1 cellular context compared by ENCODE assay signal in the genomic region with DNA sequence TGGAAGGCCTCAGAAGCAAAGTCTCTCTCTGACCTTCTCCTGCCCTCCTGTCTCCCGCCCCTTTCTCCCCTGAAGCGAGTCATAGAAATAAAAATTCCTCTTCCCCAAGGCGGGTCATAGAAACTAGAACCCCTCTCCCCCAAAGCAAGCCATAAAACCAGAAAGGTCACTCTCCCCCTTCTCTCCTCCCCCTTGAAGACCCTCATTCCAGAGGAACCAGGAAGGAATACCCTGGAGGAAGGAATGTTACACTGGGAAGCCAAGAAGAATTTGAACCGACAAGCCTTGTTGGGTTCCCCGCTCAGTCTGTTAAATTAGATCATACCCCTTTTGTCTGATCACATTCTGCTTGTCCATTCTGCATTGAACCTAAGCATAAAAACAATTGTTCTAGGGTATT.
TF ChIP-seq lines count a peak whose summit lies in the region.

No MANE protein-coding gene starts in this region.

TF ChIP-seq in SK-N-SH treated with all-trans-retinoic acid at 6 μM for 48 hours, 23 proteins besides CTCF, POLR2A, EP300 and RAD21 (continued from another document):
- TF ChIP-seq, protein P1, sequence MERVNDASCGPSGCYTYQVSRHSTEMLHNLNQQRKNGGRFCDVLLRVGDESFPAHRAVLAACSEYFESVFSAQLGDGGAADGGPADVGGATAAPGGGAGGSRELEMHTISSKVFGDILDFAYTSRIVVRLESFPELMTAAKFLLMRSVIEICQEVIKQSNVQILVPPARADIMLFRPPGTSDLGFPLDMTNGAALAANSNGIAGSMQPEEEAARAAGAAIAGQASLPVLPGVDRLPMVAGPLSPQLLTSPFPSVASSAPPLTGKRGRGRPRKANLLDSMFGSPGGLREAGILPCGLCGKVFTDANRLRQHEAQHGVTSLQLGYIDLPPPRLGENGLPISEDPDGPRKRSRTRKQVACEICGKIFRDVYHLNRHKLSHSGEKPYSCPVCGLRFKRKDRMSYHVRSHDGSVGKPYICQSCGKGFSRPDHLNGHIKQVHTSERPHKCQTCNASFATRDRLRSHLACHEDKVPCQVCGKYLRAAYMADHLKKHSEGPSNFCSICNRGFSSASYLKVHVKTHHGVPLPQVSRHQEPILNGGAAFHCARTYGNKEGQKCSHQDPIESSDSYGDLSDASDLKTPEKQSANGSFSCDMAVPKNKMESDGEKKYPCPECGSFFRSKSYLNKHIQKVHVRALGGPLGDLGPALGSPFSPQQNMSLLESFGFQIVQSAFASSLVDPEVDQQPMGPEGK (CRISPR knock-in tag; IDR thresholded peaks at IDR 0.05; ENCODE audit: borderline replicate concordance): no peak
- TF ChIP-seq ZFP30 (CRISPR knock-in tag; IDR thresholded peaks at IDR 0.05) (no peak), PPARA (CRISPR knock-in tag; IDR thresholded peaks at IDR 0.05; ENCODE audit: borderline replicate concordance) (no peak), ESRRG (CRISPR knock-in tag; IDR thresholded peaks at IDR 0.05) (no peak), ZNF8 (CRISPR knock-in tag; IDR thresholded peaks at IDR 0.05) (no peak), TCF4 (CRISPR knock-in tag; IDR thresholded peaks at IDR 0.05; ENCODE audit: borderline replicate concordance) (no peak), TOX (CRISPR knock-in tag; IDR thresholded peaks at IDR 0.05; ENCODE audit: borderline replicate concordance) (no peak), ZC3H10 (CRISPR knock-in tag; IDR thresholded peaks at IDR 0.05) (no peak), CSRNP3 (CRISPR knock-in tag; IDR thresholded peaks at IDR 0.05) (no peak), ZNF70 (CRISPR knock-in tag; IDR thresholded peaks at IDR 0.05) (no peak)
- TF ChIP-seq, protein P2, sequence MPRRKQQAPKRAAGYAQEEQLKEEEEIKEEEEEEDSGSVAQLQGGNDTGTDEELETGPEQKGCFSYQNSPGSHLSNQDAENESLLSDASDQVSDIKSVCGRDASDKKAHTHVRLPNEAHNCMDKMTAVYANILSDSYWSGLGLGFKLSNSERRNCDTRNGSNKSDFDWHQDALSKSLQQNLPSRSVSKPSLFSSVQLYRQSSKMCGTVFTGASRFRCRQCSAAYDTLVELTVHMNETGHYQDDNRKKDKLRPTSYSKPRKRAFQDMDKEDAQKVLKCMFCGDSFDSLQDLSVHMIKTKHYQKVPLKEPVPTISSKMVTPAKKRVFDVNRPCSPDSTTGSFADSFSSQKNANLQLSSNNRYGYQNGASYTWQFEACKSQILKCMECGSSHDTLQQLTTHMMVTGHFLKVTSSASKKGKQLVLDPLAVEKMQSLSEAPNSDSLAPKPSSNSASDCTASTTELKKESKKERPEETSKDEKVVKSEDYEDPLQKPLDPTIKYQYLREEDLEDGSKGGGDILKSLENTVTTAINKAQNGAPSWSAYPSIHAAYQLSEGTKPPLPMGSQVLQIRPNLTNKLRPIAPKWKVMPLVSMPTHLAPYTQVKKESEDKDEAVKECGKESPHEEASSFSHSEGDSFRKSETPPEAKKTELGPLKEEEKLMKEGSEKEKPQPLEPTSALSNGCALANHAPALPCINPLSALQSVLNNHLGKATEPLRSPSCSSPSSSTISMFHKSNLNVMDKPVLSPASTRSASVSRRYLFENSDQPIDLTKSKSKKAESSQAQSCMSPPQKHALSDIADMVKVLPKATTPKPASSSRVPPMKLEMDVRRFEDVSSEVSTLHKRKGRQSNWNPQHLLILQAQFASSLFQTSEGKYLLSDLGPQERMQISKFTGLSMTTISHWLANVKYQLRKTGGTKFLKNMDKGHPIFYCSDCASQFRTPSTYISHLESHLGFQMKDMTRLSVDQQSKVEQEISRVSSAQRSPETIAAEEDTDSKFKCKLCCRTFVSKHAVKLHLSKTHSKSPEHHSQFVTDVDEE (CRISPR knock-in tag; IDR thresholded peaks at IDR 0.05): no peak
- TF ChIP-seq, protein P3, sequence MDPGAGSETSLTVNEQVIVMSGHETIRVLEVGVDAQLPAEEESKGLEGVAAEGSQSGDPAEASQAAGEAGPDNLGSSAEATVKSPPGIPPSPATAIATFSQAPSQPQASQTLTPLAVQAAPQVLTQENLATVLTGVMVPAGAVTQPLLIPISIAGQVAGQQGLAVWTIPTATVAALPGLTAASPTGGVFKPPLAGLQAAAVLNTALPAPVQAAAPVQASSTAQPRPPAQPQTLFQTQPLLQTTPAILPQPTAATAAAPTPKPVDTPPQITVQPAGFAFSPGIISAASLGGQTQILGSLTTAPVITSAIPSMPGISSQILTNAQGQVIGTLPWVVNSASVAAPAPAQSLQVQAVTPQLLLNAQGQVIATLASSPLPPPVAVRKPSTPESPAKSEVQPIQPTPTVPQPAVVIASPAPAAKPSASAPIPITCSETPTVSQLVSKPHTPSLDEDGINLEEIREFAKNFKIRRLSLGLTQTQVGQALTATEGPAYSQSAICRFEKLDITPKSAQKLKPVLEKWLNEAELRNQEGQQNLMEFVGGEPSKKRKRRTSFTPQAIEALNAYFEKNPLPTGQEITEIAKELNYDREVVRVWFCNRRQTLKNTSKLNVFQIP (CRISPR knock-in tag; IDR thresholded peaks at IDR 0.05; ENCODE audit: borderline replicate concordance, low read depth): no peak
